1 cellular context compared by ENCODE assay signal in genomic region chr12:56724989-56725722, GRCh38.
TF ChIP-seq lines count a peak whose summit lies in the region.

Gene NACA, minus strand, starts transcription at chr12:56725299. Its CDS starts 778 bp downstream, at chr12:56724521.

TF ChIP-seq in K562, 482 proteins besides CTCF, POLR2A, EP300 and RAD21 (continued from another document and continues in another):
- TF ChIP-seq ELK3 (CRISPR knock-in tag; IDR thresholded peaks at IDR 0.05) (no peak), CBX5 (IDR thresholded peaks at IDR 0.05; ENCODE audit: borderline replicate concordance, low read depth) (no peak), SETDB1 (IDR thresholded peaks at IDR 0.05; ENCODE audit: low read length) (no peak), RNF2 (IDR thresholded peaks at IDR 0.05) (peak; percentile 31; the same call in 1 of the 2 replicates), TEAD4 (IDR thresholded peaks at IDR 0.05; ENCODE audit: low read length) (no peak; the same call in 1 of the 2 replicates), TEAD4 (CRISPR knock-in tag; IDR thresholded peaks at IDR 0.05; ENCODE audit: borderline replicate concordance) (no peak), MCM5 (IDR thresholded peaks at IDR 0.05; ENCODE audit: low read depth) (no peak), ARHGAP35 (IDR thresholded peaks at IDR 0.05; ENCODE audit: partially characterized antibody) (no peak), CHD2 (IDR thresholded peaks at IDR 0.05; ENCODE audit: low read depth, low read length) (peak; percentile 83), HDGF (IDR thresholded peaks at IDR 0.05) (no peak), XRCC4 (IDR thresholded peaks at IDR 0.05; ENCODE audit: extremely low read depth, insufficient read depth, insufficient read length) (no peak), RBBP5 (IDR thresholded peaks at IDR 0.05; ENCODE audit: borderline replicate concordance, insufficient read depth, low read length, poor library complexity, severe bottlenecking) (peak; percentile 98), SFPQ (IDR thresholded peaks at IDR 0.05; ENCODE audit: low read depth, low read length) (no peak), ZFP91 (CRISPR knock-in tag; IDR thresholded peaks at IDR 0.05) (no peak), MEF2A (IDR thresholded peaks at IDR 0.05; ENCODE audit: control insufficient read depth, low read depth, low read length) (0 out of 2 replicates have a peak, but pooled peaks have one; percentile 55), THRB (CRISPR knock-in tag; conservative IDR thresholded peaks at IDR 0.05) (peak; percentile 72; the same call in 1 of the 2 replicates), ZFX (CRISPR knock-in tag; IDR thresholded peaks at IDR 0.05) (peak; percentile 99), ZNF347 (CRISPR knock-in tag; IDR thresholded peaks at IDR 0.05; ENCODE audit: low read depth) (no peak), CEBPZ (IDR thresholded peaks at IDR 0.05; ENCODE audit: borderline replicate concordance, low read depth, low read length) (no peak), KDM4B (IDR thresholded peaks at IDR 0.05; ENCODE audit: borderline replicate concordance in 2 of 2, low read depth in 1 of 2) (peak in 1 of 2 experiments; percentile 97; a peak in 2 of 4 replicates), KAT2B (IDR thresholded peaks at IDR 0.05; ENCODE audit: low read depth, low read length) (no peak), HNRNPLL (IDR thresholded peaks at IDR 0.05; ENCODE audit: low read depth, low read length, poor library complexity, severe bottlenecking) (peak; percentile 74), MYBL2 (IDR thresholded peaks at IDR 0.05; ENCODE audit: low read depth) (no peak), MYBL2 (CRISPR knock-in tag; IDR thresholded peaks at IDR 0.05; ENCODE audit: borderline replicate concordance) (no peak), PCBP1 (IDR thresholded peaks at IDR 0.05; ENCODE audit: low read depth, low read length, poor library complexity, severe bottlenecking) (no peak), RFX5 (IDR thresholded peaks at IDR 0.05; ENCODE audit: low read depth, low read length) (no peak), ATF4 (CRISPR knock-in tag; IDR thresholded peaks at IDR 0.05) (no peak), RAD51 (IDR thresholded peaks at IDR 0.05; ENCODE audit: borderline replicate concordance, low read depth) (no peak), NR4A1 (CRISPR knock-in tag; IDR thresholded peaks at IDR 0.05) (no peak), NR4A1 (tag; IDR thresholded peaks at IDR 0.05) (no peak), ZBTB1 (CRISPR knock-in tag; IDR thresholded peaks at IDR 0.05; ENCODE audit: borderline replicate concordance, low read depth) (peak; percentile 67; the same call in 1 of the 2 replicates), BRD4 (IDR thresholded peaks at IDR 0.05) (peak; percentile 100), ZSCAN32 (CRISPR knock-in tag; IDR thresholded peaks at IDR 0.05) (no peak), CAMTA2 (CRISPR knock-in tag; conservative IDR thresholded peaks at IDR 0.05) (no peak), HIVEP1 (CRISPR knock-in tag; IDR thresholded peaks at IDR 0.05) (no peak), ZNF134 (CRISPR knock-in tag; conservative IDR thresholded peaks at IDR 0.05) (0 out of 2 replicates have a peak, but pooled peaks have one; percentile 39), MECOM (CRISPR knock-in tag; IDR thresholded peaks at IDR 0.05) (no peak)
- TF ChIP-seq, protein P1, sequence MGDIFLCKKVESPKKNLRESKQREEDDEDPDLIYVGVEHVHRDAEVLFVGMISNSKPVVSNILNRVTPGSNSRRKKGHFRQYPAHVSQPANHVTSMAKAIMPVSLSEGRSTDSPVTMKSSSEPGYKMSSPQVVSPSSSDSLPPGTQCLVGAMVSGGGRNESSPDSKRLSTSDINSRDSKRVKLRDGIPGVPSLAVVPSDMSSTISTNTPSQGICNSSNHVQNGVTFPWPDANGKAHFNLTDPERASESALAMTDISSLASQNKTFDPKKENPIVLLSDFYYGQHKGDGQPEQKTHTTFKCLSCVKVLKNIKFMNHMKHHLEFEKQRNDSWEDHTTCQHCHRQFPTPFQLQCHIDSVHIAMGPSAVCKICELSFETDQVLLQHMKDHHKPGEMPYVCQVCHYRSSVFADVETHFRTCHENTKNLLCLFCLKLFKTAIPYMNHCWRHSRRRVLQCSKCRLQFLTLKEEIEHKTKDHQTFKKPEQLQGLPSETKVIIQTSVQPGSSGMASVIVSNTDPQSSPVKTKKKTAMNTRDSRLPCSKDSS (IDR thresholded peaks at IDR 0.05; ENCODE audit: low read depth, partially characterized antibody), result peak; percentile 28
- TF ChIP-seq, protein P2, sequence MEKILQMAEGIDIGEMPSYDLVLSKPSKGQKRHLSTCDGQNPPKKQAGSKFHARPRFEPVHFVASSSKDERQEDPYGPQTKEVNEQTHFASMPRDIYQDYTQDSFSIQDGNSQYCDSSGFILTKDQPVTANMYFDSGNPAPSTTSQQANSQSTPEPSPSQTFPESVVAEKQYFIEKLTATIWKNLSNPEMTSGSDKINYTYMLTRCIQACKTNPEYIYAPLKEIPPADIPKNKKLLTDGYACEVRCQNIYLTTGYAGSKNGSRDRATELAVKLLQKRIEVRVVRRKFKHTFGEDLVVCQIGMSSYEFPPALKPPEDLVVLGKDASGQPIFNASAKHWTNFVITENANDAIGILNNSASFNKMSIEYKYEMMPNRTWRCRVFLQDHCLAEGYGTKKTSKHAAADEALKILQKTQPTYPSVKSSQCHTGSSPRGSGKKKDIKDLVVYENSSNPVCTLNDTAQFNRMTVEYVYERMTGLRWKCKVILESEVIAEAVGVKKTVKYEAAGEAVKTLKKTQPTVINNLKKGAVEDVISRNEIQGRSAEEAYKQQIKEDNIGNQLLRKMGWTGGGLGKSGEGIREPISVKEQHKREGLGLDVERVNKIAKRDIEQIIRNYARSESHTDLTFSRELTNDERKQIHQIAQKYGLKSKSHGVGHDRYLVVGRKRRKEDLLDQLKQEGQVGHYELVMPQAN (IDR thresholded peaks at IDR 0.05; ENCODE audit: borderline replicate concordance), result peak; percentile 91
- TF ChIP-seq, protein P3, sequence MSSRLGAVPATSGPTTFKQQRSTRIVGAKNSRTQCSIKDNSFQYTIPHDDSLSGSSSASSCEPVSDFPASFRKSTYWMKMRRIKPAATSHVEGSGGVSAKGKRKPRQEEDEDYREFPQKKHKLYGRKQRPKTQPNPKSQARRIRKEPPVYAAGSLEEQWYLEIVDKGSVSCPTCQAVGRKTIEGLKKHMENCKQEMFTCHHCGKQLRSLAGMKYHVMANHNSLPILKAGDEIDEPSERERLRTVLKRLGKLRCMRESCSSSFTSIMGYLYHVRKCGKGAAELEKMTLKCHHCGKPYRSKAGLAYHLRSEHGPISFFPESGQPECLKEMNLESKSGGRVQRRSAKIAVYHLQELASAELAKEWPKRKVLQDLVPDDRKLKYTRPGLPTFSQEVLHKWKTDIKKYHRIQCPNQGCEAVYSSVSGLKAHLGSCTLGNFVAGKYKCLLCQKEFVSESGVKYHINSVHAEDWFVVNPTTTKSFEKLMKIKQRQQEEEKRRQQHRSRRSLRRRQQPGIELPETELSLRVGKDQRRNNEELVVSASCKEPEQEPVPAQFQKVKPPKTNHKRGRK (tag; IDR thresholded peaks at IDR 0.05), result no peak
- TF ChIP-seq, protein P4, sequence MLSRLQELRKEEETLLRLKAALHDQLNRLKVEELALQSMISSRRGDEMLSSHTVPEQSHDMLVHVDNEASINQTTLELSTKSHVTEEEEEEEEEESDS (CRISPR knock-in tag; IDR thresholded peaks at IDR 0.05), result no peak
- TF ChIP-seq, protein P5, sequence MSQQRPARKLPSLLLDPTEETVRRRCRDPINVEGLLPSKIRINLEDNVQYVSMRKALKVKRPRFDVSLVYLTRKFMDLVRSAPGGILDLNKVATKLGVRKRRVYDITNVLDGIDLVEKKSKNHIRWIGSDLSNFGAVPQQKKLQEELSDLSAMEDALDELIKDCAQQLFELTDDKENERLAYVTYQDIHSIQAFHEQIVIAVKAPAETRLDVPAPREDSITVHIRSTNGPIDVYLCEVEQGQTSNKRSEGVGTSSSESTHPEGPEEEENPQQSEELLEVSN (IDR thresholded peaks at IDR 0.05; ENCODE audit: borderline replicate concordance in 1 of 2, extremely low read depth in 1 of 2, insufficient read depth in 1 of 2, insufficient read length in 1 of 2, low read depth in 1 of 2, low read length in 1 of 2, poor library complexity in 1 of 2, severe bottlenecking in 1 of 2), result peak in 1 of 2 experiments; percentile 13
- TF ChIP-seq, protein P6, sequence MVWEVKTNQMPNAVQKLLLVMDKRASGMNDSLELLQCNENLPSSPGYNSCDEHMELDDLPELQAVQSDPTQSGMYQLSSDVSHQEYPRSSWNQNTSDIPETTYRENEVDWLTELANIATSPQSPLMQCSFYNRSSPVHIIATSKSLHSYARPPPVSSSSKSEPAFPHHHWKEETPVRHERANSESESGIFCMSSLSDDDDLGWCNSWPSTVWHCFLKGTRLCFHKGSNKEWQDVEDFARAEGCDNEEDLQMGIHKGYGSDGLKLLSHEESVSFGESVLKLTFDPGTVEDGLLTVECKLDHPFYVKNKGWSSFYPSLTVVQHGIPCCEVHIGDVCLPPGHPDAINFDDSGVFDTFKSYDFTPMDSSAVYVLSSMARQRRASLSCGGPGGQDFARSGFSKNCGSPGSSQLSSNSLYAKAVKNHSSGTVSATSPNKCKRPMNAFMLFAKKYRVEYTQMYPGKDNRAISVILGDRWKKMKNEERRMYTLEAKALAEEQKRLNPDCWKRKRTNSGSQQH (CRISPR knock-in tag; IDR thresholded peaks at IDR 0.05), result no peak
